In genomic region chr6:168206186-168206585, GRCh38 we compare ENCODE assay signal across 18 cellular contexts.
"Had no signal": no experiment of that assay in that cellular context is flagged by ENCODE, and none has a peak within 500 bp of the region (broad histone marks: within the 10 kb centered on the region; RNA-seq: fewer than 3 reads in every experiment).

No MANE protein-coding gene starts in this region.

- H3K4me3 ChIP-seq: heart right ventricle, left ventricle myocardium inferior, right atrium auricular region, upper lobe of left lung had no signal

- ATAC-seq: foreskin keratinocyte; stimulated activated effector memory CD8-positive, alpha-beta T cell treated with anti-CD3 and anti-CD28 coated beads, Interleukin-12 subunit alpha, Interleukin-12 subunit beta, amount 100 ng/mL, for 72 hours; WTC11 had no signal

- H3K4me1 ChIP-seq: foreskin keratinocyte, heart right ventricle, left ventricle myocardium inferior, right atrium auricular region, upper lobe of left lung had no signal

- H3K36me3 Mint-ChIP-seq: activated naive CD4-positive, alpha-beta T cell treated with anti-CD3 and anti-CD28 coated beads, Interleukin-2, amount 50 U/mL, for 24 hours; stimulated activated effector memory CD8-positive, alpha-beta T cell treated with anti-CD3 and anti-CD28 coated beads, Interleukin-12 subunit alpha, Interleukin-12 subunit beta, amount 100 ng/mL, for 72 hours had no signal

- H3K9me3 ChIP-seq: neutrophil, right atrium auricular region, upper lobe of left lung had no signal

- DNase-seq: activated CD4-positive, alpha-beta T cell treated with anti-CD3 and anti-CD28 coated beads, Interleukin-2, amount 10 ng/mL, durations not matched to agents 24 days and 14 days; activated CD8-positive, alpha-beta memory T cell treated with anti-CD3 and anti-CD28 coated beads for 24 hours; central memory CD4-positive, alpha-beta T cell; cortex of kidney; effector memory CD4-positive, alpha-beta T cell; erythroblast; foreskin keratinocyte; heart right ventricle; left ventricle myocardium inferior; mesendoderm; upper lobe of left lung had no signal

- H3K9me3 Mint-ChIP-seq: activated CD4-positive, alpha-beta T cell treated with anti-CD3 and anti-CD28 coated beads, Interleukin-2, amount 10 ng/mL, durations not matched to agents 24 days and 14 days; activated naive CD4-positive, alpha-beta T cell treated with anti-CD3 and anti-CD28 coated beads, Interleukin-2, amount 50 U/mL, for 24 hours; activated T-helper 2 cell treated with anti-CD3 and anti-CD28 coated beads, Interferon-gamma antibody, Interleukin-2, Interleukin-4, amounts not matched to agents 10 μg/mL and 5 μg/mL and 100 μg/mL, durations not matched to agents 14 hours and 24 hours and 36 hours; stimulated activated effector memory CD8-positive, alpha-beta T cell treated with anti-CD3 and anti-CD28 coated beads, Interleukin-12 subunit alpha, Interleukin-12 subunit beta, amount 100 ng/mL, for 72 hours; T-helper 1 cell treated with Interleukin-12 subunit alpha and Interleukin-12 subunit beta and Interleukin-4 antibody, amounts not matched to agents 30 μg/mL and 1 μg/mL, for 36 hours had no signal

- H3K27ac ChIP-seq: foreskin keratinocyte, heart right ventricle, left ventricle myocardium inferior, neutrophil, right atrium auricular region, upper lobe of left lung had no signal

- H3K4me3 Mint-ChIP-seq: activated CD4-positive, alpha-beta T cell treated with anti-CD3 and anti-CD28 coated beads, Interleukin-2, amount 10 ng/mL, durations not matched to agents 24 days and 14 days; activated naive CD4-positive, alpha-beta T cell treated with anti-CD3 and anti-CD28 coated beads, Interleukin-2, amount 50 U/mL, for 24 hours; stimulated activated effector memory CD8-positive, alpha-beta T cell treated with anti-CD3 and anti-CD28 coated beads, Interleukin-12 subunit alpha, Interleukin-12 subunit beta, amount 100 ng/mL, for 72 hours; T-helper 1 cell treated with Interleukin-12 subunit alpha and Interleukin-12 subunit beta and Interleukin-4 antibody, amounts not matched to agents 30 μg/mL and 1 μg/mL, for 36 hours; WTC11 had no signal

- H3K27ac Mint-ChIP-seq: activated CD4-positive, alpha-beta T cell treated with anti-CD3 and anti-CD28 coated beads, Interleukin-2, amount 10 ng/mL, durations not matched to agents 24 days and 14 days; activated naive CD4-positive, alpha-beta T cell treated with anti-CD3 and anti-CD28 coated beads, Interleukin-2, amount 50 U/mL, for 24 hours; activated T-helper 2 cell treated with anti-CD3 and anti-CD28 coated beads, Interferon-gamma antibody, Interleukin-2, Interleukin-4, amounts not matched to agents 10 μg/mL and 5 μg/mL and 100 μg/mL, durations not matched to agents 14 hours and 24 hours and 36 hours; stimulated activated effector memory CD8-positive, alpha-beta T cell treated with anti-CD3 and anti-CD28 coated beads, Interleukin-12 subunit alpha, Interleukin-12 subunit beta, amount 100 ng/mL, for 72 hours; T-helper 1 cell treated with Interleukin-12 subunit alpha and Interleukin-12 subunit beta and Interleukin-4 antibody, amounts not matched to agents 30 μg/mL and 1 μg/mL, for 36 hours; WTC11 had no signal

- H3K4me1 Mint-ChIP-seq: activated CD4-positive, alpha-beta T cell treated with anti-CD3 and anti-CD28 coated beads, Interleukin-2, amount 10 ng/mL, durations not matched to agents 24 days and 14 days; activated naive CD4-positive, alpha-beta T cell treated with anti-CD3 and anti-CD28 coated beads, Interleukin-2, amount 50 U/mL, for 24 hours; stimulated activated effector memory CD8-positive, alpha-beta T cell treated with anti-CD3 and anti-CD28 coated beads, Interleukin-12 subunit alpha, Interleukin-12 subunit beta, amount 100 ng/mL, for 72 hours had no signal

- H3K36me3 ChIP-seq: heart right ventricle, left ventricle myocardium inferior, neutrophil, right atrium auricular region, upper lobe of left lung had no signal
